ENCODE assay signal across 8 cellular contexts in the genomic region with DNA sequence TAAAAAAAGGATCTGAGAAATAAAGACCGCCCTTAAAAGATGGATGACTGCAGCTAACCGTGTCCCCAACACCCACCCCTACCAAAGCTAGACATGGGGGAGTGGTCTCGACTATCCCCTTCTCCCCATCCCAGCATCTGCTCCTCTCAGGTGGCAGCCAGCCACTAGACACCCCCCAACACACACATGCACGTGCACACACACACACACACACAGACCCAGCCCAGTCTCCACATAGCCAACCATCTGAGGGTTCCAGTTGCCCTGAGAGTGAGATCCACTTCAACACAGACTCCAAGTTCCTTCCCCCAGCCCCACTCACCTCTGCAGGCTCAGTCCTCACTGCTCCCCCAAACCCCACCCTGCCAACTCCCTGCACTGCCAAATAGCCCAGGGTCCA.
"Had no signal": no experiment of that assay in that cellular context is flagged by ENCODE, and none has a peak within 500 bp of the region (broad histone marks: within the 10 kb centered on the region; RNA-seq: fewer than 3 reads in every experiment).

No MANE protein-coding gene starts in this region.

- ATAC-seq: stimulated activated effector memory CD8-positive, alpha-beta T cell treated with anti-CD3 and anti-CD28 coated beads, Interleukin-12 subunit alpha, Interleukin-12 subunit beta, amount 100 ng/mL, for 72 hours had no signal

- H3K4me3 Mint-ChIP-seq: activated naive CD8-positive, alpha-beta T cell; stimulated activated effector memory CD8-positive, alpha-beta T cell treated with anti-CD3 and anti-CD28 coated beads, Interleukin-12 subunit alpha, Interleukin-12 subunit beta, amount 100 ng/mL, for 72 hours had no signal

- H3K9ac ChIP-seq: parathyroid adenoma had no signal

- H3K27ac Mint-ChIP-seq: activated naive CD8-positive, alpha-beta T cell; stimulated activated effector memory CD8-positive, alpha-beta T cell treated with anti-CD3 and anti-CD28 coated beads, Interleukin-12 subunit alpha, Interleukin-12 subunit beta, amount 100 ng/mL, for 72 hours had no signal

- H3K27ac ChIP-seq: breast epithelium, left ventricle myocardium inferior, parathyroid adenoma, tibial nerve had no signal

- H3K36me3 Mint-ChIP-seq: activated naive CD8-positive, alpha-beta T cell; stimulated activated effector memory CD8-positive, alpha-beta T cell treated with anti-CD3 and anti-CD28 coated beads, Interleukin-12 subunit alpha, Interleukin-12 subunit beta, amount 100 ng/mL, for 72 hours had no signal

- DNase-seq: activated CD4-positive, CD25-positive, alpha-beta regulatory T cell; activated gamma-delta T cell had no signal

- H3K36me3 ChIP-seq: breast epithelium, left ventricle myocardium inferior, tibial nerve had no signal

- H3K9me3 Mint-ChIP-seq: stimulated activated effector memory CD8-positive, alpha-beta T cell treated with anti-CD3 and anti-CD28 coated beads, Interleukin-12 subunit alpha, Interleukin-12 subunit beta, amount 100 ng/mL, for 72 hours had no signal

- H3K4me1 ChIP-seq: parathyroid adenoma had no signal

- H3K9me3 ChIP-seq: breast epithelium, left ventricle myocardium inferior, tibial nerve had no signal
